In genomic region chr15:40344631-40345120, GRCh38 we compare ENCODE assay signal across 9 cellular contexts. TPM values are rescaled to one million over a fixed set of nuclear protein-coding genes. Genes with fewer than 3 reads are reported as not detected.
A peak's percentile ranks its signal among the peaks of the same experiment; 100 is the strongest.
DNase-seq lines count a peak whose midpoint lies in the region; ATAC-seq, FAIRE-seq and TF ChIP-seq lines count a peak whose summit lies in the region.
"Had no signal": no experiment of that assay in that cellular context is flagged by ENCODE, and none has a peak within 500 bp of the region (broad histone marks: within the 10 kb centered on the region; RNA-seq: fewer than 3 reads in every experiment).

No MANE protein-coding gene starts in this region.

- H3K4me1 Mint-ChIP-seq in osteocyte (ENCODE audit: unreplicated experiment), result peaks cover 46% of the 10 kb centered on the region

- H3K9me3 Mint-ChIP-seq in osteocyte (ENCODE audit: unreplicated experiment), result no peaks in the 10 kb centered on the region

- TF ChIP-seq CTCF in D721Med (IDR thresholded peaks at IDR 0.05; ENCODE audit: insufficient read depth, missing control alignments) (peak; percentile 65), fibroblast of pulmonary artery (IDR thresholded peaks at IDR 0.05; ENCODE audit: low read length, missing control alignments) (peak; percentile 83), osteocyte (IDR thresholded peaks at IDR 0.05) (peak; percentile 78)

- no peak overlapping the region for H3K4me3 Mint-ChIP-seq in osteocyte (ENCODE audit: unreplicated experiment)

- H3K4me3 ChIP-seq in fibroblast of pulmonary artery (replicated peaks; ENCODE audit: low read depth, low read length), result no peak overlapping the region

- FAIRE-seq in D721Med (lab: Jason Lieb, UNC), result no peak

- DNase-seq in D721Med (ENCODE audit: insufficient read length, low spot score) (peak; percentile 65), HK-2 (ENCODE audit: unreplicated experiment) (peak; percentile 53), RKO (ENCODE audit: low spot score) (peak; percentile 75), fibroblast of pulmonary artery (ENCODE audit: low read depth) (peak; percentile 75), osteocyte (ENCODE audit: extremely low spot score, unreplicated experiment) (no peak), HPDE6-E6E7 (ENCODE audit: extremely low spot score) (no peak)
- peak; percentile 39 to 44 for DNase-seq in activated T-helper 1 cell treated with anti-CD3 and anti-CD28 coated beads, Interleukin-2, amount 50 U/mL, for 16 hours (ENCODE audit: low read depth in 1 of 2, low spot score in 1 of 2)

- H3K27ac Mint-ChIP-seq in osteocyte (ENCODE audit: unreplicated experiment), result peak overlapping the region; percentile 98

- ATAC-seq in HG03095 (IDR thresholded peaks at IDR 0.05; ENCODE audit: unreplicated experiment), result no peak

- no peaks in the 10 kb centered on the region for H3K27me3 Mint-ChIP-seq in osteocyte (ENCODE audit: unreplicated experiment)

- H3K36me3 Mint-ChIP-seq in osteocyte (ENCODE audit: unreplicated experiment), result no peaks in the 10 kb centered on the region

RNA-seq across cellular contexts. Expression of gene CCDC9B, which starts 3.9 kb away (rescaled TPM):
- total RNA-seq in osteocyte, result 18.0 and 21.6 TPM in 2 replicates

RNA-seq across cellular contexts. Expression of gene PHGR1, which starts 6.2 kb away (rescaled TPM):
- total RNA-seq in osteocyte, result not detected in 2 replicates
- total RNA-seq: T-helper 2 cell treated with Interferon-gamma antibody and Interleukin-4, amounts not matched to agents 100 ng/mL and 5 ng/mL, for 36 hours had no signal

RNA-seq across cellular contexts. Expression of gene DISP2, which starts 13.3 kb away (rescaled TPM):
- 1.4 and 1.5 TPM in 2 replicates for total RNA-seq in osteocyte

RNA-seq across cellular contexts. Expression of gene INAFM2, which starts 21.2 kb away (rescaled TPM):
- total RNA-seq in osteocyte, result 69.0 and 70.3 TPM in 2 replicates

RNA-seq across cellular contexts. Expression of gene PLCB2, which starts 36.9 kb away (rescaled TPM):
- total RNA-seq in osteocyte, result 0.40 and 1.2 TPM in 2 replicates

Comparison
In these comparisons a context has a peak if more than half of its experiments do, and no peak if none do; other contexts are left out.
1. DNase-seq: peak in D721Med (single experiment), HK-2 (single experiment), RKO (single experiment), activated T-helper 1 cell treated with anti-CD3 and anti-CD28 coated beads, Interleukin-2, amount 50 U/mL, for 16 hours (2 of 2) and fibroblast of pulmonary artery (single experiment); none in osteocyte (single experiment) and HPDE6-E6E7 (single experiment).
2. Peak in every context shown above with its lines, with median percentiles within 50 percentile points of each other: CTCF ChIP-seq.